Comparison of ENCODE assay signal across 21 cellular contexts in the genomic region with DNA sequence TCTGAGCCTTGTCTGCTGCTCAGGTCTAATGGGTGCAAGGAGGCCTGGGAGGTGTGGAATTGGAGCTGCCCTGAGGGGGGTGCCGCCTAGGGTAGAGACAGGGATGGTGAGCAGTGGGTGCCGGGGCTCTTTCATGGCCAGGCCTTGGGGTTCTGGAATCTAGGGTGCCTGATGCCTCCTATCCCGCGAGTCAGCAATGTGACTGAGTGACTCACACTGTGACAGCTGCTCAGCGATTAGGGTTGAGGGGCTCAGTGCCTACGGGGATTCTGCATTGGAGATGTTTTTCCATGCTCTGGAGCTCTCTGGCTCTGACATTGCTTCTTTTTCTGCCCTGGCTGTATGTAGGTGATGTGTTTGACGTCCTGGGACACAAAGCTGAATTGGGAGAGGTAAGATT. TPM values are rescaled to one million over a fixed set of nuclear protein-coding genes. Genes with fewer than 3 reads are reported as not detected.
DNase-seq lines count a peak whose midpoint lies in the region; ATAC-seq and FAIRE-seq lines count a peak whose summit lies in the region.
"Had no signal": no experiment of that assay in that cellular context is flagged by ENCODE, and none has a peak within 500 bp of the region (broad histone marks: within the 10 kb centered on the region; RNA-seq: fewer than 3 reads in every experiment).

No MANE protein-coding gene starts in this region.

- peaks cover 87% of the 10 kb centered on the region for H3K4me1 Mint-ChIP-seq in central memory CD8-positive, alpha-beta T cell
- H3K4me1 Mint-ChIP-seq: H9 had no signal

- H3K36me3 Mint-ChIP-seq in central memory CD8-positive, alpha-beta T cell (ENCODE audit: insufficient read depth), result peaks cover 62% of the 10 kb centered on the region

- H3K27me3 ChIP-seq in small intestine (ENCODE audit: control insufficient read depth in 2 of 2, insufficient read depth in 2 of 2, low read length in 2 of 2), result no peaks in the 10 kb centered on the region
- H3K27me3 ChIP-seq: ascending aorta, suprapubic skin had no signal

- no peaks in the 10 kb centered on the region for H3K4me1 ChIP-seq in small intestine (ENCODE audit: control insufficient read depth in 2 of 2, insufficient read depth in 1 of 2, low read depth in 1 of 2, low read length in 1 of 2)
- H3K4me1 ChIP-seq: A549, ascending aorta had no signal

- no peaks in the 10 kb centered on the region for H3K9me3 Mint-ChIP-seq in central memory CD8-positive, alpha-beta T cell
- H3K9me3 Mint-ChIP-seq: H9 had no signal

- intact Hi-C loops in posterior vena cava (cut with DNase I), result loop anchor here in 1 of 2 donors (5.0 kb wide), 1 partner anchor 75 kb away; no protein-coding TSS in a partner anchor

- 59 to 84% (median 60%) methylated on average over 7 of the region's 7 CpGs for WGBS in small intestine, 3 donors

- no peaks in the 10 kb centered on the region for H3K9me3 ChIP-seq in small intestine (ENCODE audit: control insufficient read depth, low read depth)
- H3K9me3 ChIP-seq: A549, ascending aorta, suprapubic skin had no signal

- peak overlapping the region; percentile 90 for H3K27ac Mint-ChIP-seq in central memory CD8-positive, alpha-beta T cell (ENCODE audit: low read depth)

- H3K36me3 ChIP-seq in small intestine (ENCODE audit: control insufficient read depth in 2 of 2, insufficient read depth in 2 of 2, low read length in 2 of 2), result peaks cover 4 to 10% of the 10 kb centered on the region in 2 donors

- H3K4me3 Mint-ChIP-seq in central memory CD8-positive, alpha-beta T cell, result peak overlapping the region; percentile 85
- H3K4me3 Mint-ChIP-seq: H9 had no signal

- H3K27me3 Mint-ChIP-seq in central memory CD8-positive, alpha-beta T cell, result no peaks in the 10 kb centered on the region

- ATAC-seq in central memory CD8-positive, alpha-beta T cell (replicated peaks; ENCODE audit: extremely low read depth, poor library complexity, severe bottlenecking), result no peak
- ATAC-seq: A549, sciatic nerve had no signal

- peak; percentile 36 to 37 for DNase-seq in activated CD4-positive, alpha-beta T cell treated with anti-CD3 and anti-CD28 coated beads for 4 hours
- DNase-seq in activated CD4-positive, alpha-beta T cell treated with anti-CD3 and anti-CD28 coated beads for 1 hour, result no peak
- peak; percentile 15 for DNase-seq in activated CD4-positive, alpha-beta T cell treated with anti-CD3 and anti-CD28 coated beads for 48 hours
- no peak for DNase-seq in central memory CD8-positive, alpha-beta T cell (ENCODE audit: low spot score in 2 of 2)
- DNase-seq in small intestine (no peak), glomerular visceral epithelial cell (ENCODE audit: extremely low spot score) (no peak), posterior vena cava (ENCODE audit: low spot score) (no peak), NCI-H524 treated with DMSO at 0.1 percent for 48 hours (lab: John Stamatoyannopoulos, UW) (no peak)
- DNase-seq: Calu3, H9, KBM-7, NCI-H146 had no signal

- FAIRE-seq in small intestine (lab: Jason Lieb, UNC), result no peak
- FAIRE-seq: A549, RCC 7860 had no signal

- H3K27ac ChIP-seq in small intestine (ENCODE audit: low read depth in 1 of 2, low read length in 1 of 2), result peak overlapping the region; percentile 71 to 87
- H3K27ac ChIP-seq: A549, ascending aorta, suprapubic skin had no signal

- H3K4me3 ChIP-seq in small intestine (ENCODE audit: low read depth in 1 of 2, low read length in 2 of 2), result no peak overlapping the region
- H3K4me3 ChIP-seq: A549, ascending aorta, suprapubic skin had no signal

RNA-seq across cellular contexts. Expression of a gene that starts 16.8 kb away (rescaled TPM):
- 10 to 100 TPM; 13.8 to 19.7 (median 16.0) TPM for polyA plus RNA-seq in small intestine
- 100 to 1,000 TPM; 130 to 153 TPM for total RNA-seq in posterior vena cava

RNA-seq across cellular contexts. Expression of a gene that starts 21.2 kb away (rescaled TPM):
- polyA plus RNA-seq in small intestine, result 100 to 1,000 TPM in 1 of 3 donors, 10 to 100 TPM in 1, 1 to 10 TPM in 1; 2.9 to 103 (median 42.0) TPM
- total RNA-seq in posterior vena cava, result under 1 TPM in 1 of 2 donors, not detected in 1; 0.24 TPM
- total RNA-seq: ascending aorta; Calu3; dermis microvascular lymphatic vessel endothelial cell; H9; NCI-H460; sciatic nerve; T-helper 2 cell treated with Interferon-gamma antibody and Interleukin-4, amounts not matched to agents 100 ng/mL and 5 ng/mL, for 36 hours had no signal
- polyA plus RNA-seq: A549, liver had no signal

Comparison
In these comparisons a context has a peak if more than half of its experiments do, and no peak if none do; other contexts are left out.
1. DNase-seq: peak in activated CD4-positive, alpha-beta T cell treated with anti-CD3 and anti-CD28 coated beads for 4 hours (2 of 2) and activated CD4-positive, alpha-beta T cell treated with anti-CD3 and anti-CD28 coated beads for 48 hours (single experiment); none in activated CD4-positive, alpha-beta T cell treated with anti-CD3 and anti-CD28 coated beads for 1 hour (single experiment), central memory CD8-positive, alpha-beta T cell (0 of 2), small intestine (single experiment), glomerular visceral epithelial cell (single experiment), posterior vena cava (single experiment) and NCI-H524 treated with DMSO at 0.1 percent for 48 hours (single experiment).